Comparison of ENCODE assay signal across 10 cellular contexts in the genomic region with DNA sequence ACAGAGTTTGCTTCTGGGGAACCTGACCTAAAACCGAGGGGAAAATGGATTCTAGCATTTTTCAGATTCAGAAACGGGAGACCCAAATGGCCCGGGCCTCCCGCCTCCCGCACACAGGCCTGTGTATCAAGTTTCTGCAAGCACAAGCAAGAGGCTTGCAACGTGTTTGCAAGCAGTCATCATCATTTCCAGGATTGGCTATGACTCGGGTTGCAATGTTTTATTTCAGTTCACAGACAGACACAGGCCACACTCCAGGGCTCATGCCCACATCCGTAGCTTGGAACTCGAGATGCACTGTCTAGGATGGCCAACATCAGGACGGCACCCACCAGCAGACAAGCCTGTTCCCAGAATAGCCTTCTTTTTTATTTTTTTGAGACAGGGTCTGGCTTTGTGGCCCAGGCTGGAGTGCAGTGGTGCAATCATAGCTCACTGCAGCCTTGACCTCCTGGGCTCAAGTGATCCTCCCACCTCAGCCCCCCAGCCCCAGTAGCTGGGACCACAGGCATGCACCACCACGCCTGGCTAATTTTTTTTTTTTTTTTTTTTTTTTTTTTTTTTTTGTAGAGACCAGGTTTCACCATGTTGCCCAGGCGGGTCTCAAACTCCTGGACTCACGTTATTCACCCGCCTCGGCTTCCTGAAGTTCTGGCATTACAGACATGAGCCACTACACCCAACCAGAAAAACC.
DNase-seq lines count a peak whose midpoint lies in the region; ATAC-seq and TF ChIP-seq lines count a peak whose summit lies in the region.
"Had no signal": no experiment of that assay in that cellular context is flagged by ENCODE, and none has a peak within 500 bp of the region (broad histone marks: within the 10 kb centered on the region; RNA-seq: fewer than 3 reads in every experiment).

No MANE protein-coding gene starts in this region.

- peak overlapping the region; percentile 41; the same call in 1 of the 2 replicates for H3K18ac ChIP-seq in IMR-90 (ENCODE audit: low read depth, low read length)

- H2BK20ac ChIP-seq in IMR-90 (ENCODE audit: low read depth, low read length), result no peak overlapping the region

- BruUV-seq in IMR-90 (replicated peaks; lab: Mats Ljungman, UMichigan), result no TSS peak

- no peaks in the 10 kb centered on the region for H3K27me3 ChIP-seq in IMR-90 (ENCODE audit: control insufficient read depth, insufficient read depth, low read length)
- no peaks in the 10 kb centered on the region for H3K27me3 ChIP-seq in stomach smooth muscle (ENCODE audit: control insufficient read depth in 1 of 2, insufficient read depth in 2 of 2, low read length in 2 of 2)

- H2BK15ac ChIP-seq in IMR-90 (ENCODE audit: low read depth, low read length), result no peak overlapping the region

- H2AK5ac ChIP-seq in IMR-90 (ENCODE audit: low read depth, low read length), result no peak overlapping the region

- no peak for TF ChIP-seq RAD21 in IMR-90 (IDR thresholded peaks at IDR 0.05; ENCODE audit: low read length)

- CTCF ChIA-PET in IMR-90 (lab: Yijun Ruan, JAX) (interaction anchor here (2.3 kb wide), 1 partner anchor 18 kb away, joined by 8 read pairs; no protein-coding TSS in a partner anchor), T-cell (lab: Charles Lee) (interaction anchor here in 1 of 2 donors (0.6 kb wide), 1 partner anchor 107 kb away, joined by 6 read pairs; no protein-coding TSS in a partner anchor)

- H3K36me3 Mint-ChIP-seq in T-cell, result no peaks in the 10 kb centered on the region

- no peak for TF ChIP-seq CTCF in IMR-90 (conservative IDR thresholded peaks at IDR 0.05; ENCODE audit: low read depth, low read length)

- H2BK120ac ChIP-seq in IMR-90 (ENCODE audit: low read depth, low read length), result peak overlapping the region; percentile 35; the same call in 1 of the 2 replicates

- peak overlapping the region; percentile 20; the same call in 1 of the 2 replicates for H3K4ac ChIP-seq in IMR-90 (ENCODE audit: low read depth, low read length)

- intact Hi-C loops in IMR-90 (cut with micrococcal nuclease), result loop anchor here (10.0 kb wide), 1 partner anchor 161 kb away; the partner anchor contains the start of gene AP5Z1

- no peaks in the 10 kb centered on the region for H3K9me3 Mint-ChIP-seq in T-cell
- H3K9me3 Mint-ChIP-seq: central memory CD8-positive, alpha-beta T cell; T-helper 1 cell treated with Interleukin-12 subunit alpha and Interleukin-12 subunit beta and Interleukin-4 antibody, amounts not matched to agents 30 μg/mL and 1 μg/mL, for 36 hours had no signal

- peak overlapping the region; percentile 47 for H2AK9ac ChIP-seq in IMR-90 (replicated peaks; ENCODE audit: low read depth, low read length, poor library complexity)

- 0 out of 2 replicates have a peak overlapping the region, but pooled peaks have one; percentile 37 for H4K91ac ChIP-seq in IMR-90 (ENCODE audit: insufficient read depth, low read depth, low read length)

- POLR2A ChIA-PET in IMR-90 (lab: Charles Lee; ENCODE audit: unreplicated experiment), result interaction anchor here (1.2 kb wide), 1 partner anchor 162 kb away, joined by 3 read pairs; the partner anchor contains the start of gene AP5Z1
- POLR2A ChIA-PET in T-cell (lab: Charles Lee), result no interaction called here

- peak overlapping the region; percentile 58; the same call in 1 of the 2 replicates for H4K5ac ChIP-seq in IMR-90 (ENCODE audit: low read depth, low read length)

- peaks cover 12 to 19% (median 14%) of the 10 kb centered on the region in 3 donors for H3K4me1 Mint-ChIP-seq in T-cell
- H3K4me1 Mint-ChIP-seq: central memory CD8-positive, alpha-beta T cell had no signal

- H3K27ac ChIP-seq in IMR-90 (ENCODE audit: insufficient read depth, low read length) (peak overlapping the region; percentile 70; the same call in 1 of the 2 replicates), caudate nucleus (ENCODE audit: low read depth, low read length) (peak overlapping the region; percentile 40), stomach smooth muscle (ENCODE audit: low read length) (peak overlapping the region; percentile 62)

- H3K4me3 ChIP-seq in IMR-90 (ENCODE audit: insufficient read depth, low read depth, low read length), result no peak overlapping the region
- peak overlapping the region; percentile 45 to 68 for H3K4me3 ChIP-seq in stomach smooth muscle (ENCODE audit: low read length in 2 of 2)

- H3K56ac ChIP-seq in IMR-90 (ENCODE audit: extremely low read depth, insufficient read depth, low read length), result peak overlapping the region; percentile 19; the same call in 1 of the 2 replicates

- peak overlapping the region; percentile 64 for H3K14ac ChIP-seq in IMR-90 (replicated peaks; ENCODE audit: low read depth, low read length)

- TF ChIP-seq POLR2A in IMR-90 (IDR thresholded peaks at IDR 0.05; ENCODE audit: low read depth, low read length), result no peak

- H3K27me3 Mint-ChIP-seq in T-cell, result no peaks in the 10 kb centered on the region
- H3K27me3 Mint-ChIP-seq: central memory CD8-positive, alpha-beta T cell had no signal

- peaks cover 10% of the 10 kb centered on the region for H3K4me1 ChIP-seq in IMR-90 (ENCODE audit: control insufficient read depth, insufficient read depth, low read length)
- peaks cover 12% of the 10 kb centered on the region for H3K4me1 ChIP-seq in stomach smooth muscle (ENCODE audit: control insufficient read depth, insufficient read depth, low read length)

- H2AFZ ChIP-seq in IMR-90 (replicated peaks; ENCODE audit: low read length, poor library complexity), result peak overlapping the region; percentile 87

- H3K23ac ChIP-seq in IMR-90 (ENCODE audit: low read depth, low read length), result peak overlapping the region; percentile 0; the same call in 1 of the 2 replicates

- peak; percentile 76 for ATAC-seq in IMR-90 (ENCODE audit: low read depth)
- ATAC-seq in GM21737 (IDR thresholded peaks at IDR 0.05; ENCODE audit: unreplicated experiment), result no peak
- ATAC-seq in T-cell (replicated peaks in 1 of 4), result no peak

- peak overlapping the region; percentile 39 to 78; a peak in 3 of 4 replicates for H4K8ac ChIP-seq in IMR-90 (ENCODE audit: low read depth in 2 of 2, low read length in 2 of 2)

- H3K9me3 ChIP-seq in IMR-90 (ENCODE audit: control insufficient read depth, insufficient read depth, low read length) (no peaks in the 10 kb centered on the region), stomach smooth muscle (ENCODE audit: control insufficient read depth in 2 of 2, low read length in 2 of 2) (no peaks in the 10 kb centered on the region)

- H3K36me3 ChIP-seq in IMR-90 (ENCODE audit: control insufficient read depth, insufficient read depth, low read length), result no peaks in the 10 kb centered on the region
- no peaks in the 10 kb centered on the region for H3K36me3 ChIP-seq in stomach smooth muscle (ENCODE audit: control insufficient read depth in 2 of 2, insufficient read depth in 2 of 2, low read length in 2 of 2)

- peak overlapping the region; percentile 38; the same call in 1 of the 2 replicates for H3K9ac ChIP-seq in IMR-90 (ENCODE audit: low read depth, low read length)
- H3K9ac ChIP-seq in stomach smooth muscle (ENCODE audit: low read length in 2 of 2), result peak overlapping the region; percentile 47 to 52

- in situ Hi-C loops in IMR-90 (cut with MboI; ENCODE audit: low sequenced_read_pairs), result loop anchor here (25.0 kb wide), 1 partner anchor 473 kb away; no protein-coding TSS in a partner anchor

- no peaks in the 10 kb centered on the region for H3K79me1 ChIP-seq in IMR-90 (ENCODE audit: low read depth in 1 of 2, low read length in 2 of 2)

- H3K4me3 Mint-ChIP-seq in T-cell, result peak overlapping the region in 1 of 3 donors; percentile 68
- H3K4me3 Mint-ChIP-seq: central memory CD8-positive, alpha-beta T cell had no signal

- 33% methylated on average over 7 of the region's 15 CpGs; no CpG with 5 or more reads in 1 of the 2 experiments for WGBS in IMR-90 (ENCODE audit: extremely low coverage in 2 of 2, insufficient read length in 1 of 2), 2 experiments

- no peak overlapping the region for H2BK5ac ChIP-seq in IMR-90 (ENCODE audit: low read depth, low read length, poor library complexity, severe bottlenecking)

- H3K27ac Mint-ChIP-seq in T-cell, result no peak overlapping the region
- H3K27ac Mint-ChIP-seq: T-helper 1 cell treated with Interleukin-12 subunit alpha and Interleukin-12 subunit beta and Interleukin-4 antibody, amounts not matched to agents 30 μg/mL and 1 μg/mL, for 36 hours had no signal

- DNase-seq in IMR-90, result peak; percentile 75
- DNase-seq in caudate nucleus (lab: John Stamatoyannopoulos, UW), result no peak
- DNase-seq in left kidney (ENCODE audit: low read depth, low spot score), result peak; percentile 68
- no peak for DNase-seq in cerebellar cortex (ENCODE audit: low spot score)
- no peak for DNase-seq in hippocampal formation (lab: John Stamatoyannopoulos, UW)
- no peak for DNase-seq in T-cell

- H4K20me1 ChIP-seq in IMR-90 (ENCODE audit: insufficient read depth, low read length), result no peaks in the 10 kb centered on the region

- H3K4me2 ChIP-seq in IMR-90 (ENCODE audit: low read depth, low read length), result peak overlapping the region; percentile 86

- no peaks in the 10 kb centered on the region for H3K9me1 ChIP-seq in IMR-90 (ENCODE audit: insufficient read depth, low read length)

- dilution Hi-C loops in IMR-90 (cut with HindIII; ENCODE audit: low sequenced_read_pairs, unreplicated experiment), result no loop called here

TF ChIP-seq in IMR-90, 13 proteins besides CTCF, POLR2A, EP300 and RAD21 (continues in another document):
- TF ChIP-seq SMC3 (IDR thresholded peaks at IDR 0.05; ENCODE audit: low read depth, low read length), result no peak
- no peak for TF ChIP-seq USF2 (IDR thresholded peaks at IDR 0.05; ENCODE audit: low read depth, low read length)
- 0 out of 2 replicates have a peak, but pooled peaks have one; percentile 28 for TF ChIP-seq MAZ (IDR thresholded peaks at IDR 0.05; ENCODE audit: borderline replicate concordance, low read depth, low read length)
- TF ChIP-seq RCOR1 (IDR thresholded peaks at IDR 0.05; ENCODE audit: insufficient replicate concordance, low read length), result no peak
- no peak for TF ChIP-seq BHLHE40 (IDR thresholded peaks at IDR 0.05; ENCODE audit: low read depth, low read length)
- TF ChIP-seq NFE2L2 (IDR thresholded peaks at IDR 0.05; ENCODE audit: low read depth, low read length), result no peak
- TF ChIP-seq CHD1 (IDR thresholded peaks at IDR 0.05; ENCODE audit: low read depth, low read length), result no peak
- TF ChIP-seq RFX5 (IDR thresholded peaks at IDR 0.05; ENCODE audit: low read depth, low read length), result no peak
- no peak for TF ChIP-seq FOS (IDR thresholded peaks at IDR 0.05; ENCODE audit: low read depth, low read length)
- 0 out of 2 replicates have a peak, but pooled peaks have one; percentile 11 for TF ChIP-seq CEBPB (IDR thresholded peaks at IDR 0.05; ENCODE audit: low read depth, low read length)
- no peak for TF ChIP-seq MXI1 (IDR thresholded peaks at IDR 0.05; ENCODE audit: borderline replicate concordance, low read depth, low read length)

Comparison
In these comparisons a context has a peak if more than half of its experiments do, and no peak if none do; other contexts are left out.
1. DNase-seq: peak in IMR-90 (single experiment) and left kidney (single experiment); none in caudate nucleus (0 of 61), cerebellar cortex (single experiment), hippocampal formation (0 of 2) and T-cell (0 of 34).
2. Peak in every context shown above with its lines, with median percentiles within 50 percentile points of each other: H3K27ac ChIP-seq.